9 cellular contexts compared by ENCODE assay signal in genomic region chr9:72509635-72510034, GRCh38. TPM values are rescaled to one million over a fixed set of nuclear protein-coding genes. Genes with fewer than 3 reads are reported as not detected.
DNase-seq lines count a peak whose midpoint lies in the region; ATAC-seq and TF ChIP-seq lines count a peak whose summit lies in the region.
"Had no signal": no experiment of that assay in that cellular context is flagged by ENCODE, and none has a peak within 500 bp of the region (broad histone marks: within the 10 kb centered on the region; RNA-seq: fewer than 3 reads in every experiment).

No MANE protein-coding gene starts in this region.

- H3K9me2 ChIP-seq in OCI-LY7 (ENCODE audit: insufficient read depth, low read length), result no peaks in the 10 kb centered on the region

- H3K4me3 ChIP-seq in rectal smooth muscle tissue (ENCODE audit: low read length) (no peak overlapping the region), OCI-LY7 (ENCODE audit: low read depth, low read length, poor library complexity, severe bottlenecking) (no peak overlapping the region), A673 (ENCODE audit: low read depth, low read length, poor library complexity, severe bottlenecking) (no peak overlapping the region)

- DNase-seq in T-helper 17 cell, result no peak
- DNase-seq in activated effector memory CD4-positive, alpha-beta T cell treated with anti-CD3 and anti-CD28 coated beads, Interleukin-2, amount 50 U/mL, for 16 hours, result no peak
- DNase-seq in OCI-LY7 (ENCODE audit: low spot score), result no peak
- DNase-seq in A673 (ENCODE audit: low spot score), result no peak
- DNase-seq in posterior vena cava (ENCODE audit: low spot score), result no peak
- DNase-seq: NCI-H187 had no signal

- peaks cover 4% of the 10 kb centered on the region for H3K4me1 Mint-ChIP-seq in T-helper 17 cell

- no peak overlapping the region for H3K4me3 Mint-ChIP-seq in T-helper 17 cell

- no peaks in the 10 kb centered on the region for H4K20me1 ChIP-seq in OCI-LY7 (ENCODE audit: insufficient read depth, low read length)

- H2AFZ ChIP-seq in OCI-LY7 (ENCODE audit: low read length), result no peak overlapping the region

- H3K9me3 ChIP-seq in T-helper 17 cell (ENCODE audit: control insufficient read depth, low read length, poor library complexity, severe bottlenecking), result no peaks in the 10 kb centered on the region
- H3K9me3 ChIP-seq in OCI-LY7 (ENCODE audit: low read length), result no peaks in the 10 kb centered on the region
- H3K9me3 ChIP-seq in A673 (ENCODE audit: low read depth, low read length, poor library complexity, severe bottlenecking), result no peaks in the 10 kb centered on the region

- no peaks in the 10 kb centered on the region for H3K36me3 Mint-ChIP-seq in T-helper 17 cell (ENCODE audit: low read depth)

- BruUV-seq in OCI-LY7 (replicated peaks; lab: Mats Ljungman, UMichigan), result no TSS peak
- BruUV-seq in A673 (replicated peaks; lab: Mats Ljungman, UMichigan), result no TSS peak

- no peaks in the 10 kb centered on the region for H3K36me3 ChIP-seq in rectal smooth muscle tissue (ENCODE audit: control insufficient read depth, insufficient read depth, low read length)
- no peaks in the 10 kb centered on the region for H3K36me3 ChIP-seq in OCI-LY7 (ENCODE audit: insufficient read depth, low read length)
- H3K36me3 ChIP-seq in A673 (ENCODE audit: insufficient read depth, low read length, poor library complexity, severe bottlenecking), result no peaks in the 10 kb centered on the region

- peak overlapping the region; percentile 46 for H3K27ac ChIP-seq in rectal smooth muscle tissue (ENCODE audit: low read depth, low read length)
- H3K27ac ChIP-seq in OCI-LY7 (ENCODE audit: low read depth, low read length, poor library complexity, severe bottlenecking), result no peak overlapping the region
- no peak overlapping the region for H3K27ac ChIP-seq in A673 (ENCODE audit: low read depth, low read length, poor library complexity, severe bottlenecking)

- H3K27me3 ChIP-seq in rectal smooth muscle tissue (ENCODE audit: control insufficient read depth, insufficient read depth, low read length) (no peaks in the 10 kb centered on the region), A673 (replicated peaks; ENCODE audit: insufficient read depth, low read depth, low read length, poor library complexity) (no peaks in the 10 kb centered on the region)

- no peak overlapping the region for H3K4me2 ChIP-seq in OCI-LY7 (ENCODE audit: low read length)

- H3K79me2 ChIP-seq in OCI-LY7 (ENCODE audit: insufficient read depth, low read depth, low read length), result no peaks in the 10 kb centered on the region

- no peaks in the 10 kb centered on the region for H3K27me3 Mint-ChIP-seq in T-helper 17 cell

- TF ChIP-seq CTCF in OCI-LY7 (conservative IDR thresholded peaks at IDR 0.05; ENCODE audit: low read length) (no peak), A673 (conservative IDR thresholded peaks at IDR 0.05; ENCODE audit: low read depth, low read length) (no peak)

- H3K27ac Mint-ChIP-seq in T-helper 17 cell, result peak overlapping the region; percentile 27

- intact Hi-C loops in OCI-LY7 (cut with micrococcal nuclease; ENCODE audit: unreplicated experiment) (no loop called here), A673 (cut with micrococcal nuclease; ENCODE audit: unreplicated experiment) (no loop called here), posterior vena cava (cut with DNase I) (loop anchor here in 1 of 2 donors (10.0 kb wide), 1 partner anchor 545 kb away; no protein-coding TSS in a partner anchor)

- POLR2A ChIA-PET in OCI-LY7 (lab: Charles Lee) (interaction anchor here (0.6 to 1.0 kb wide), 3 partner anchors 76 to 994 kb away, joined by 3 read pairs; no protein-coding TSS in a partner anchor), A673 (lab: Charles Lee; ENCODE audit: low non-redundant PET) (no interaction called here)

- ATAC-seq in GM19043 (IDR thresholded peaks at IDR 0.05; ENCODE audit: low read depth, unreplicated experiment), result peak; percentile 98
- peak; percentile 95 for ATAC-seq in HG02870 (IDR thresholded peaks at IDR 0.05; ENCODE audit: unreplicated experiment)
- no peak for ATAC-seq in T-helper 17 cell

- H3K4me1 ChIP-seq in rectal smooth muscle tissue (ENCODE audit: control insufficient read depth, insufficient read depth, low read length), result peaks cover 3% of the 10 kb centered on the region
- H3K4me1 ChIP-seq in OCI-LY7 (ENCODE audit: insufficient read depth, low read length, poor library complexity, severe bottlenecking), result no peaks in the 10 kb centered on the region
- no peaks in the 10 kb centered on the region for H3K4me1 ChIP-seq in A673 (ENCODE audit: insufficient read depth, low read length, poor library complexity, severe bottlenecking)

- CTCF ChIA-PET in OCI-LY7 (lab: Charles Lee; ENCODE audit: unreplicated experiment), result no interaction called here
- CTCF ChIA-PET in A673 (lab: Charles Lee), result no interaction called here

- no peak overlapping the region for H3K9ac ChIP-seq in rectal smooth muscle tissue (ENCODE audit: low read length)

RNA-seq across cellular contexts. Expression of gene TMC1, which starts 11.8 kb away (rescaled TPM):
- total RNA-seq in T-helper 17 cell, result not detected
- total RNA-seq in OCI-LY7 (2014; rRNA removed; shearing (Covaris generic)), result not detected in 2 replicates
- total RNA-seq in OCI-LY7 (2022), result not detected in 2 replicates
- 0.61 and 0.75 TPM in 2 replicates for total RNA-seq in A673 (2021)
- under 1 TPM; 0.69 to 1.00 TPM for total RNA-seq in posterior vena cava
